In genomic region chr20:54475334-54476287, GRCh38 we compare ENCODE assay signal across 8 cellular contexts. TPM values are rescaled to one million over a fixed set of nuclear protein-coding genes. Genes with fewer than 3 reads are reported as not detected.
A peak's percentile ranks its signal among the peaks of the same experiment; 100 is the strongest.
DNase-seq lines count a peak whose midpoint lies in the region; TF ChIP-seq lines count a peak whose summit lies in the region.

DOK5 (plus strand) TSS chr20:54475593; CDS start chr20:54475947, 354 bp downstream.

- H3K4me1 ChIP-seq in mammary epithelial cell (ENCODE audit: insufficient read depth, low read length) (no peaks in the 10 kb centered on the region), skeletal muscle satellite cell (ENCODE audit: control insufficient read depth, insufficient read depth, low read length) (no peaks in the 10 kb centered on the region)

- H3K27me3 ChIP-seq in mammary epithelial cell (ENCODE audit: insufficient read depth, low read length), result peaks cover 26% of the 10 kb centered on the region
- H3K27me3 ChIP-seq in skeletal muscle satellite cell (ENCODE audit: control insufficient read depth, insufficient read depth, low read length), result peaks cover 39% of the 10 kb centered on the region

- no peaks in the 10 kb centered on the region for H3K79me2 ChIP-seq in mammary epithelial cell (ENCODE audit: insufficient read depth, low read length)

- CTCF ChIA-PET in mammary epithelial cell (lab: Charles Lee; ENCODE audit: low non-redundant PET), result no interaction called here

- no peak within 1 kb of the TSS for H3K9ac ChIP-seq in mammary epithelial cell (ENCODE audit: insufficient read depth, low read length)
- H3K9ac ChIP-seq in skeletal muscle satellite cell (ENCODE audit: low read depth, low read length), result peak within 1 kb of the TSS; percentile 31

- in situ Hi-C loops in mammary epithelial cell (cut with MboI; ENCODE audit: low sequenced_read_pairs in 2 of 2), result no loop called here

- peak within 1 kb of the TSS; percentile 71 for H3K4me2 ChIP-seq in mammary epithelial cell (ENCODE audit: insufficient read depth, low read depth, low read length)
- peak within 1 kb of the TSS; percentile 92 for H3K4me2 ChIP-seq in skeletal muscle satellite cell (ENCODE audit: low read length)

- WGBS in mammary epithelial cell (ENCODE audit: low coverage, missing lambda C conversion rate), result 5% methylated on average over 44 of the region's 75 CpGs

- DNase-seq in HS-5 (ENCODE audit: low read depth) (peak; percentile 94), mammary epithelial cell (peak; percentile 3), inferior parietal cortex (ENCODE audit: extremely low spot score) (peak; percentile 35), RPMI8226 (no peak)
- no peak for DNase-seq in activated effector memory CD4-positive, alpha-beta T cell treated with Interleukin-2 at 50 U/mL for 16 hours
- no peak for DNase-seq in activated CD4-positive, alpha-beta T cell treated with anti-CD3 and anti-CD28 coated beads, Interleukin-2, amount 50 U/mL, for 48 hours
- no peak for DNase-seq in stimulated activated naive CD4-positive, alpha-beta T cell treated with Interleukin-2 at 50 U/mL for 16 hours (lab: John Stamatoyannopoulos, UW)

- H2AFZ ChIP-seq in mammary epithelial cell (ENCODE audit: low read depth, low read length), result peak within 1 kb of the TSS; percentile 33

- no peaks in the 10 kb centered on the region for H4K20me1 ChIP-seq in mammary epithelial cell (ENCODE audit: insufficient read depth, low read length)

- H3K36me3 ChIP-seq in mammary epithelial cell (ENCODE audit: insufficient read depth, low read length) (no peaks in the 10 kb centered on the region), skeletal muscle satellite cell (ENCODE audit: insufficient read depth, low read length) (no peaks in the 10 kb centered on the region)

- no TSS peak for BruUV-seq in mammary epithelial cell (replicated peaks; lab: Mats Ljungman, UMichigan)

- peak within 1 kb of the TSS in 1 of 3 experiments; percentile 31 for H3K4me3 ChIP-seq in mammary epithelial cell (replicated peaks in 1 of 3; ENCODE audit: insufficient read depth in 1 of 3, low read depth in 2 of 3, low read length in 3 of 3)
- peak within 1 kb of the TSS; percentile 76 for H3K4me3 ChIP-seq in skeletal muscle satellite cell (ENCODE audit: low read length)

- intact Hi-C loops in mammary epithelial cell (cut with micrococcal nuclease), result no loop called here

- H3K9me3 ChIP-seq in mammary epithelial cell (replicated peaks; ENCODE audit: insufficient read depth, low read length), result peaks cover 4% of the 10 kb centered on the region
- H3K9me3 ChIP-seq in skeletal muscle satellite cell (replicated peaks; ENCODE audit: low read length), result no peaks in the 10 kb centered on the region

- TF ChIP-seq CTCF in mammary epithelial cell (conservative IDR thresholded peaks at IDR 0.05 in 1 of 2, IDR thresholded peaks at IDR 0.05 in 1 of 2; ENCODE audit: extremely low read depth in 1 of 2, insufficient read depth in 1 of 2, low read depth in 1 of 2, low read length in 2 of 2), result no peak

- dilution Hi-C loops in mammary epithelial cell (cut with HindIII; ENCODE audit: low sequenced_read_pairs), result no loop called here

- no peak within 1 kb of the TSS for H3K27ac ChIP-seq in mammary epithelial cell (ENCODE audit: insufficient read depth, low read depth, low read length)

RNA-seq across cellular contexts. Expression of gene DOK5, which starts in this region (rescaled TPM):
- under 1 TPM in 1 of 2 donors, not detected in 1; 0.17 TPM for total RNA-seq in mammary epithelial cell
- not detected for polyA plus RNA-seq in mammary epithelial cell
- not detected for polyA minus RNA-seq in mammary epithelial cell
- 10.9 and 32.3 TPM in 2 replicates for total RNA-seq in skeletal muscle satellite cell (2012; rRNA removed)

Comparison
In these comparisons a context has a peak if more than half of its experiments do, and no peak if none do; other contexts are left out.
1. Peak in DNase-seq and H3K4me2 ChIP-seq in mammary epithelial cell; RNA of the gene not detected or under 1 TPM.
2. DNase-seq: peak in HS-5 (single experiment) and inferior parietal cortex (single experiment); none in activated effector memory CD4-positive, alpha-beta T cell treated with Interleukin-2 at 50 U/mL for 16 hours (single experiment), RPMI8226 (single experiment), activated CD4-positive, alpha-beta T cell treated with anti-CD3 and anti-CD28 coated beads, Interleukin-2, amount 50 U/mL, for 48 hours (0 of 2) and stimulated activated naive CD4-positive, alpha-beta T cell treated with Interleukin-2 at 50 U/mL for 16 hours (single experiment).